ENCODE assay signal across 11 cellular contexts in the genomic region with DNA sequence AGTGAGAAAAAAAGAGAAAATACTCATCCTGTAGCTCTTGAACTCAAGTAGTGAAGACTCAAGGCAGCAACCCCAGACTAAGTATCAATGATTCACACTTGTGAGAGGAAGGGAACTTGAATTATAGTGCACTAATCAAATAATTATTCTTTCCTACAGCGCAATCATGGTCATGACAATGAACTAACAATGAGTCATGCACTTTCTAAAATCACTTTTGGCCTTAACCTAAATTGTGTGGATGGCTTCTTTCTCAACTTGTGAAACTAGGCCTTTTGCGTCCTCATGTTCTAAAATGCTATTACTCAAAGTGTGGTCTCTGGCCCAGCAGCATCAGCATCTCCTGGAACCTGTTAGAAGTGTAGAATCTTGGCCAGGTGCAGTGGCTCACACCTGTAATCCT.
DNase-seq lines count a peak whose midpoint lies in the region; ATAC-seq and TF ChIP-seq lines count a peak whose summit lies in the region.
"Had no signal": no experiment of that assay in that cellular context is flagged by ENCODE, and none has a peak within 500 bp of the region (broad histone marks: within the 10 kb centered on the region; RNA-seq: fewer than 3 reads in every experiment).

No MANE protein-coding gene starts in this region.

- peak overlapping the region in 3 of 11 experiments; percentile 14 to 55 (median 47); a peak in 6 of 22 replicates for H3K9ac ChIP-seq in BLaER1 treated with 17β-estradiol and CSF1 and Interleukin-3, amounts not matched to agents 10 nM and 100 nM

- no peaks in the 10 kb centered on the region for H3K27me3 Mint-ChIP-seq in HFFc6 (ENCODE audit: insufficient read depth)
- H3K27me3 Mint-ChIP-seq in activated naive CD4-positive, alpha-beta T cell treated with anti-CD3 and anti-CD28 coated beads, Interleukin-2, amount 50 U/mL, for 24 hours: no peaks in the 10 kb centered on the region
- H3K27me3 Mint-ChIP-seq in natural killer cell treated with Interleukin-12 subunit alpha and Interleukin-12 subunit beta and Interleukin-15 and Interleukin-18, amount 100 ng/mL, for 72 hours: no peaks in the 10 kb centered on the region

- no peaks in the 10 kb centered on the region for H3K27me3 ChIP-seq in BLaER1 treated with 17β-estradiol and CSF1 and Interleukin-3, amounts not matched to agents 10 nM and 100 nM
- H3K27me3 ChIP-seq in sigmoid colon: no peaks in the 10 kb centered on the region
- H3K27me3 ChIP-seq: colonic mucosa had no signal

- no peaks in the 10 kb centered on the region for H3K36me3 Mint-ChIP-seq in HFFc6 (ENCODE audit: low read depth)
- H3K36me3 Mint-ChIP-seq in activated naive CD4-positive, alpha-beta T cell treated with anti-CD3 and anti-CD28 coated beads, Interleukin-2, amount 50 U/mL, for 24 hours: no peaks in the 10 kb centered on the region
- no peaks in the 10 kb centered on the region for H3K36me3 Mint-ChIP-seq in natural killer cell treated with Interleukin-12 subunit alpha and Interleukin-12 subunit beta and Interleukin-15 and Interleukin-18, amount 100 ng/mL, for 72 hours

- intact Hi-C loops in sigmoid colon (cut with DNase I): no loop called here

- WGBS in sigmoid colon, 2 donors: 78 to 81% methylated on average over 2 of the region's 2 CpGs

- peak overlapping the region; percentile 51; the same call in 1 of the 2 replicates for H3K4me3 Mint-ChIP-seq in HFFc6
- no peak overlapping the region for H3K4me3 Mint-ChIP-seq in activated naive CD4-positive, alpha-beta T cell treated with anti-CD3 and anti-CD28 coated beads, Interleukin-2, amount 50 U/mL, for 24 hours
- no peak overlapping the region for H3K4me3 Mint-ChIP-seq in natural killer cell treated with Interleukin-12 subunit alpha and Interleukin-12 subunit beta and Interleukin-15 and Interleukin-18, amount 100 ng/mL, for 72 hours

- TF ChIP-seq CTCF in HFFc6 (IDR thresholded peaks at IDR 0.05) (no peak), sigmoid colon (IDR thresholded peaks at IDR 0.05) (no peak)

- H3K9me3 ChIP-seq in BLaER1 treated with 17β-estradiol and CSF1 and Interleukin-3, amounts not matched to agents 10 nM and 100 nM (replicated peaks in 1 of 11): peaks cover 0 to 36% (median 11%) of the 10 kb centered on the region in 11 experiments; a peak in 13 of 22 replicates
- no peaks in the 10 kb centered on the region for H3K9me3 ChIP-seq in sigmoid colon
- H3K9me3 ChIP-seq: colonic mucosa had no signal

- peak overlapping the region; percentile 88 for H3K27ac Mint-ChIP-seq in HFFc6
- peak overlapping the region; percentile 95 for H3K27ac Mint-ChIP-seq in activated naive CD4-positive, alpha-beta T cell treated with anti-CD3 and anti-CD28 coated beads, Interleukin-2, amount 50 U/mL, for 24 hours
- H3K27ac Mint-ChIP-seq in natural killer cell treated with Interleukin-12 subunit alpha and Interleukin-12 subunit beta and Interleukin-15 and Interleukin-18, amount 100 ng/mL, for 72 hours: no peak overlapping the region

- H4K20me1 ChIP-seq in BLaER1 treated with 17β-estradiol and CSF1 and Interleukin-3, amounts not matched to agents 10 nM and 100 nM: no peaks in the 10 kb centered on the region

- TF ChIP-seq EP300 in sigmoid colon (IDR thresholded peaks at IDR 0.05): no peak

- H3K9me3 Mint-ChIP-seq in HFFc6: no peaks in the 10 kb centered on the region
- H3K9me3 Mint-ChIP-seq in activated naive CD4-positive, alpha-beta T cell treated with anti-CD3 and anti-CD28 coated beads, Interleukin-2, amount 50 U/mL, for 24 hours: peaks cover 5% of the 10 kb centered on the region
- H3K9me3 Mint-ChIP-seq in natural killer cell treated with Interleukin-12 subunit alpha and Interleukin-12 subunit beta and Interleukin-15 and Interleukin-18, amount 100 ng/mL, for 72 hours: peaks cover 4% of the 10 kb centered on the region

- TF ChIP-seq POLR2A in sigmoid colon (IDR thresholded peaks at IDR 0.05): no peak

- peaks cover 36% of the 10 kb centered on the region for H3K4me1 Mint-ChIP-seq in HFFc6 (ENCODE audit: low read depth)
- H3K4me1 Mint-ChIP-seq in activated naive CD4-positive, alpha-beta T cell treated with anti-CD3 and anti-CD28 coated beads, Interleukin-2, amount 50 U/mL, for 24 hours: peaks cover 24% of the 10 kb centered on the region
- peaks cover 5 to 6% of the 10 kb centered on the region in 2 donors for H3K4me1 Mint-ChIP-seq in natural killer cell treated with Interleukin-12 subunit alpha and Interleukin-12 subunit beta and Interleukin-15 and Interleukin-18, amount 100 ng/mL, for 72 hours (ENCODE audit: low read depth in 2 of 2)

- no peak overlapping the region for H3K4me3 ChIP-seq in BLaER1 treated with 17β-estradiol and CSF1 and Interleukin-3, amounts not matched to agents 10 nM and 100 nM
- H3K4me3 ChIP-seq in sigmoid colon: no peak overlapping the region
- H3K4me3 ChIP-seq: colonic mucosa had no signal

- H3K36me3 ChIP-seq in BLaER1 treated with 17β-estradiol and CSF1 and Interleukin-3, amounts not matched to agents 10 nM and 100 nM: no peaks in the 10 kb centered on the region
- no peaks in the 10 kb centered on the region for H3K36me3 ChIP-seq in sigmoid colon
- H3K36me3 ChIP-seq: colonic mucosa had no signal

- peak overlapping the region in 5 of 11 experiments; percentile 2 to 60 (median 54); a peak in 9 of 22 replicates for H3K4me2 ChIP-seq in BLaER1 treated with 17β-estradiol and CSF1 and Interleukin-3, amounts not matched to agents 10 nM and 100 nM

- DNase-seq in HFFc6: peak; percentile 76
- DNase-seq in iris pigment epithelial cell (ENCODE audit: low read depth): peak; percentile 74
- no peak for DNase-seq in natural killer cell treated with Interleukin-12 subunit alpha and Interleukin-12 subunit beta and Interleukin-15 and Interleukin-18, amount 100 ng/mL, for 72 hours (ENCODE audit: low spot score)
- no peak for DNase-seq in sigmoid colon
- DNase-seq: colonic mucosa, NCI-H1694, SHP77 treated with DMSO at 0.1 percent for 48 hours had no signal

- H3K4me1 ChIP-seq in BLaER1 treated with 17β-estradiol and CSF1 and Interleukin-3, amounts not matched to agents 10 nM and 100 nM: peaks cover 10 to 81% (median 24%) of the 10 kb centered on the region in 10 experiments
- H3K4me1 ChIP-seq in sigmoid colon: peaks cover 0 to 7% (median 3%) of the 10 kb centered on the region in 4 donors
- H3K4me1 ChIP-seq: colonic mucosa had no signal

- ATAC-seq in natural killer cell treated with Interleukin-12 subunit alpha and Interleukin-12 subunit beta and Interleukin-15 and Interleukin-18, amount 100 ng/mL, for 72 hours: no peak
- ATAC-seq in GM21381 (IDR thresholded peaks at IDR 0.05; ENCODE audit: unreplicated experiment) (no peak), HG03139 (IDR thresholded peaks at IDR 0.05; ENCODE audit: unreplicated experiment) (no peak)

- peak overlapping the region in 7 of 11 experiments; percentile 6 to 80 (median 65); a peak in 10 of 22 replicates for H3K27ac ChIP-seq in BLaER1 treated with 17β-estradiol and CSF1 and Interleukin-3, amounts not matched to agents 10 nM and 100 nM
- H3K27ac ChIP-seq in sigmoid colon: no peak overlapping the region
- H3K27ac ChIP-seq: colonic mucosa had no signal

Comparison
In these comparisons a context has a peak if more than half of its experiments do, and no peak if none do; other contexts are left out.
1. H3K27ac ChIP-seq: peak in BLaER1 treated with 17β-estradiol and CSF1 and Interleukin-3, amounts not matched to agents 10 nM and 100 nM (7 of 11); none in sigmoid colon (0 of 4).
2. DNase-seq: peak in HFFc6 (single experiment) and iris pigment epithelial cell (single experiment); none in natural killer cell treated with Interleukin-12 subunit alpha and Interleukin-12 subunit beta and Interleukin-15 and Interleukin-18, amount 100 ng/mL, for 72 hours (single experiment) and sigmoid colon (single experiment).
3. H3K27ac Mint-ChIP-seq: peak in HFFc6 (single experiment) and activated naive CD4-positive, alpha-beta T cell treated with anti-CD3 and anti-CD28 coated beads, Interleukin-2, amount 50 U/mL, for 24 hours (single experiment); none in natural killer cell treated with Interleukin-12 subunit alpha and Interleukin-12 subunit beta and Interleukin-15 and Interleukin-18, amount 100 ng/mL, for 72 hours (0 of 2).